ENCODE assay signal across 9 cellular contexts in genomic region chr5:126358525-126358924, GRCh38.
DNase-seq lines count a peak whose midpoint lies in the region; ATAC-seq, FAIRE-seq and TF ChIP-seq lines count a peak whose summit lies in the region.
"Had no signal": no experiment of that assay in that cellular context is flagged by ENCODE, and none has a peak within 500 bp of the region (broad histone marks: within the 10 kb centered on the region; RNA-seq: fewer than 3 reads in every experiment).

No MANE protein-coding gene starts in this region.

- no peaks in the 10 kb centered on the region for H4K20me1 ChIP-seq in astrocyte (ENCODE audit: insufficient read depth, low read length)

- TF ChIP-seq POLR2A in GM12892 (IDR thresholded peaks at IDR 0.05; ENCODE audit: low read depth, low read length): no peak

- FAIRE-seq in GM12892 (lab: Jason Lieb, UNC): peak; percentile 72
- peak; percentile 49 for FAIRE-seq in astrocyte (lab: Jason Lieb, UNC)
- FAIRE-seq: islet of Langerhans had no signal

- H3K9me3 ChIP-seq in astrocyte (ENCODE audit: insufficient read depth, low read depth, low read length): no peaks in the 10 kb centered on the region
- no peaks in the 10 kb centered on the region for H3K9me3 ChIP-seq in endodermal cell (ENCODE audit: control insufficient read depth, low read length)

- H3K36me3 ChIP-seq in astrocyte (ENCODE audit: insufficient read depth, low read length) (no peaks in the 10 kb centered on the region), endodermal cell (ENCODE audit: control insufficient read depth, insufficient read depth, low read length) (no peaks in the 10 kb centered on the region)

- no peak overlapping the region for H3K4me3 Mint-ChIP-seq in astrocyte (ENCODE audit: unreplicated experiment)
- H3K4me3 Mint-ChIP-seq in endodermal cell: no peak overlapping the region

- H3K4me1 Mint-ChIP-seq in astrocyte (ENCODE audit: low read depth, unreplicated experiment) (peaks cover 38% of the 10 kb centered on the region), endodermal cell (no peaks in the 10 kb centered on the region)

- TF ChIP-seq CTCF in astrocyte (IDR thresholded peaks at IDR 0.05; ENCODE audit: insufficient read depth, low read depth, low read length) (no peak), endodermal cell (conservative IDR thresholded peaks at IDR 0.05) (no peak)

- H3K4me1 ChIP-seq in astrocyte (ENCODE audit: insufficient read depth, low read length): peaks cover 15% of the 10 kb centered on the region
- H3K4me1 ChIP-seq in endodermal cell (ENCODE audit: control insufficient read depth, insufficient read depth, low read length): no peaks in the 10 kb centered on the region

- ATAC-seq in GM21390 (IDR thresholded peaks at IDR 0.05; ENCODE audit: unreplicated experiment) (peak; percentile 90), HG03196 (IDR thresholded peaks at IDR 0.05; ENCODE audit: unreplicated experiment) (peak; percentile 94)

- H3K79me2 ChIP-seq in astrocyte (ENCODE audit: insufficient read depth, low read length): no peaks in the 10 kb centered on the region

- H3K27me3 Mint-ChIP-seq in astrocyte (ENCODE audit: low read depth, unreplicated experiment) (no peaks in the 10 kb centered on the region), endodermal cell (ENCODE audit: insufficient read depth) (no peaks in the 10 kb centered on the region)

- no peak overlapping the region for H3K9ac ChIP-seq in astrocyte (ENCODE audit: low read length)
- no peak overlapping the region for H3K9ac ChIP-seq in endodermal cell (ENCODE audit: extremely low read depth, low read length, poor library complexity, severe bottlenecking)

- H3K4me2 ChIP-seq in astrocyte (ENCODE audit: low read length): no peak overlapping the region

- H3K27ac Mint-ChIP-seq in astrocyte (ENCODE audit: unreplicated experiment) (peak overlapping the region; percentile 73), endodermal cell (no peak overlapping the region)

- H3K27me3 ChIP-seq in astrocyte (ENCODE audit: insufficient read depth, low read length): no peaks in the 10 kb centered on the region
- no peaks in the 10 kb centered on the region for H3K27me3 ChIP-seq in endodermal cell (ENCODE audit: control insufficient read depth, insufficient read depth, low read length, poor library complexity, severe bottlenecking)

- no peak overlapping the region for H3K27ac ChIP-seq in astrocyte (ENCODE audit: low read depth, low read length)
- H3K27ac ChIP-seq in endodermal cell (ENCODE audit: low read depth, low read length): no peak overlapping the region

- WGBS in endodermal cell (ENCODE audit: insufficient coverage in 1 of 2, insufficient read length in 1 of 2), 2 experiments: 71 to 77% methylated on average over 2 to 4 of the region's 4 CpGs

- DNase-seq in GM12892 (ENCODE audit: insufficient read length): no peak
- peak; percentile 57 for DNase-seq in astrocyte (ENCODE audit: low read depth)
- DNase-seq in endodermal cell: no peak
- DNase-seq in hepatic stellate cell (ENCODE audit: low spot score): no peak
- no peak for DNase-seq in AML-193 (lab: John Stamatoyannopoulos, UW)
- DNase-seq in DMS114 treated with DMSO at 0.1 percent for 48 hours (lab: John Stamatoyannopoulos, UW; ENCODE audit: unreplicated experiment): no peak

- H3K36me3 Mint-ChIP-seq in astrocyte (ENCODE audit: low read depth, unreplicated experiment): no peaks in the 10 kb centered on the region
- H3K36me3 Mint-ChIP-seq in endodermal cell (ENCODE audit: low read depth): no peaks in the 10 kb centered on the region

- H3K4me3 ChIP-seq in astrocyte (ENCODE audit: insufficient read depth, low read depth, low read length) (no peak overlapping the region), endodermal cell (ENCODE audit: low read length) (no peak overlapping the region)

- no peak overlapping the region for H2AFZ ChIP-seq in astrocyte (ENCODE audit: low read depth, low read length)

- H3K9me3 Mint-ChIP-seq in astrocyte (ENCODE audit: unreplicated experiment) (no peaks in the 10 kb centered on the region), endodermal cell (no peaks in the 10 kb centered on the region)
